ENCODE assay signal across 8 cellular contexts in genomic region chr3:51384145-51384729, GRCh38. TPM values are rescaled to one million over a fixed set of nuclear protein-coding genes. Genes with fewer than 3 reads are reported as not detected.
A peak's percentile ranks its signal among the peaks of the same experiment; 100 is the strongest.
DNase-seq lines count a peak whose midpoint lies in the region; ATAC-seq, FAIRE-seq and TF ChIP-seq lines count a peak whose summit lies in the region.

No MANE protein-coding gene starts in this region.

- ATAC-seq in HG03280 (IDR thresholded peaks at IDR 0.05; ENCODE audit: unreplicated experiment) (peak; percentile 1), Right ventricle myocardium superior (ENCODE audit: poor library complexity) (peak; percentile 47), GM18858 (IDR thresholded peaks at IDR 0.05; ENCODE audit: unreplicated experiment) (no peak)

- peaks cover 30% of the 10 kb centered on the region for H3K36me3 Mint-ChIP-seq in activated CD4-positive, alpha-beta memory T cell treated with anti-CD3 and anti-CD28 coated beads for 36 hours

- intact Hi-C loops in activated CD4-positive, alpha-beta memory T cell treated with anti-CD3 and anti-CD28 coated beads for 36 hours (cut with micrococcal nuclease): loop anchor here (2.0 kb wide), 2 partner anchors 287 to 767 kb away; partner anchors contain the start of genes MAPKAPK3 and TEX264
- intact Hi-C loops in Right ventricle myocardium superior (cut with DNase I): loop anchor here (10.0 kb wide), 1 partner anchor 301 kb away; no protein-coding TSS in a partner anchor
- intact Hi-C loops in posterior vena cava (cut with DNase I): no loop called here

- DNase-seq in ACHN (peak; percentile 21), GM12892 (ENCODE audit: insufficient read length) (peak; percentile 47), Right ventricle myocardium superior (peak; percentile 65), posterior vena cava (ENCODE audit: low spot score) (peak; percentile 88), globus pallidus (ENCODE audit: low spot score) (no peak)
- DNase-seq in activated CD4-positive, alpha-beta memory T cell treated with anti-CD3 and anti-CD28 coated beads for 36 hours: peak; percentile 38

- peak overlapping the region; percentile 98 for H3K27ac Mint-ChIP-seq in activated CD4-positive, alpha-beta memory T cell treated with anti-CD3 and anti-CD28 coated beads for 36 hours

- peak overlapping the region; percentile 93 for H3K4me3 Mint-ChIP-seq in activated CD4-positive, alpha-beta memory T cell treated with anti-CD3 and anti-CD28 coated beads for 36 hours

- H3K27me3 Mint-ChIP-seq in activated CD4-positive, alpha-beta memory T cell treated with anti-CD3 and anti-CD28 coated beads for 36 hours: no peaks in the 10 kb centered on the region

- no peaks in the 10 kb centered on the region for H3K9me3 Mint-ChIP-seq in activated CD4-positive, alpha-beta memory T cell treated with anti-CD3 and anti-CD28 coated beads for 36 hours

- TF ChIP-seq POLR2A in GM12892 (IDR thresholded peaks at IDR 0.05; ENCODE audit: low read depth, low read length): no peak; the same call in 1 of the 2 replicates

- peak; percentile 70 for FAIRE-seq in GM12892 (lab: Jason Lieb, UNC)

- in situ Hi-C loops in ACHN (cut with HindIII; ENCODE audit: low pct_ligation_motif_present, low pct_unique_long_range_greater_than_20kb, low sequenced_read_pairs): no loop called here

- POLR2A ChIA-PET in activated CD4-positive, alpha-beta memory T cell treated with anti-CD3 and anti-CD28 coated beads for 36 hours (lab: Charles Lee): interaction anchor here (1.0 to 1.7 kb wide), 5 partner anchors 9 to 303 kb away, joined by 3 to 10 read pairs (median 3); partner anchors contain the start of gene DCAF1

- CTCF ChIA-PET in activated CD4-positive, alpha-beta memory T cell treated with anti-CD3 and anti-CD28 coated beads for 36 hours (lab: Charles Lee): interaction anchor here (0.8 to 1.9 kb wide), 4 partner anchors 10 to 812 kb away, joined by 3 to 4 read pairs (median 4); no protein-coding TSS in a partner anchor

- peaks cover 44% of the 10 kb centered on the region for H3K4me1 Mint-ChIP-seq in activated CD4-positive, alpha-beta memory T cell treated with anti-CD3 and anti-CD28 coated beads for 36 hours (ENCODE audit: low read depth)

RNA-seq across cellular contexts. Expression of gene MANF, which starts 0.9 kb away (rescaled TPM):
- 80.7 TPM for polyA plus RNA-seq in GM12892 (2012; ENCODE audit: missing spikeins)
- total RNA-seq in activated CD4-positive, alpha-beta memory T cell treated with anti-CD3 and anti-CD28 coated beads for 36 hours: 100 to 1,000 TPM; 151 to 162 TPM
- total RNA-seq in Right ventricle myocardium superior (41.1 TPM), posterior vena cava (10 to 100 TPM; 72.6 to 79.2 TPM)

RNA-seq across cellular contexts. Expression of gene RBM15B, which starts 6.8 kb away (rescaled TPM):
- 8.9 TPM for polyA plus RNA-seq in GM12892 (2012; ENCODE audit: missing spikeins)
- total RNA-seq in activated CD4-positive, alpha-beta memory T cell treated with anti-CD3 and anti-CD28 coated beads for 36 hours: 10 to 100 TPM; 19.0 to 19.4 TPM
- total RNA-seq in Right ventricle myocardium superior: 9.9 TPM
- 10 to 100 TPM; 20.2 to 22.7 TPM for total RNA-seq in posterior vena cava

Comparison
In these comparisons a context has a peak if more than half of its experiments do, and no peak if none do; other contexts are left out.
1. intact Hi-C loops: an anchor here in activated CD4-positive, alpha-beta memory T cell treated with anti-CD3 and anti-CD28 coated beads for 36 hours (2.0 kb wide) and Right ventricle myocardium superior (10.0 kb wide); none called in posterior vena cava.